In genomic region chr1:42946120-42947009, GRCh38 we compare ENCODE assay signal across 9 cellular contexts. TPM values are rescaled to one million over a fixed set of nuclear protein-coding genes. Genes with fewer than 3 reads are reported as not detected.
A peak's percentile ranks its signal among the peaks of the same experiment; 100 is the strongest.
DNase-seq lines count a peak whose midpoint lies in the region; ATAC-seq and TF ChIP-seq lines count a peak whose summit lies in the region.
"Had no signal": no experiment of that assay in that cellular context is flagged by ENCODE, and none has a peak within 500 bp of the region (broad histone marks: within the 10 kb centered on the region; RNA-seq: fewer than 3 reads in every experiment).

No MANE protein-coding gene starts in this region.

- H3K4me3 Mint-ChIP-seq in GM23338 (no peak overlapping the region), activated B cell treated with CpG ODN at 0.5 μM for 24 hours (no peak overlapping the region)

- H3K4me1 ChIP-seq in GM23338 (ENCODE audit: insufficient read depth) = peaks cover 53% of the 10 kb centered on the region
- peaks cover 0 to 73% (median 46%) of the 10 kb centered on the region in 4 donors for H3K4me1 ChIP-seq in sigmoid colon

- peaks cover 90% of the 10 kb centered on the region for H3K4me1 Mint-ChIP-seq in GM23338
- peaks cover 99% of the 10 kb centered on the region for H3K4me1 Mint-ChIP-seq in activated B cell treated with CpG ODN at 0.5 μM for 24 hours

- 78 to 81% methylated on average over 12 of the region's 12 CpGs for WGBS in sigmoid colon, 2 donors

- H3K27me3 Mint-ChIP-seq in GM23338 (ENCODE audit: insufficient read depth, low read depth, poor library complexity) (peaks cover 29% of the 10 kb centered on the region), activated B cell treated with CpG ODN at 0.5 μM for 24 hours (no peaks in the 10 kb centered on the region)

- no peaks in the 10 kb centered on the region for H3K27me3 ChIP-seq in GM23338 (ENCODE audit: insufficient read depth)
- H3K27me3 ChIP-seq in sigmoid colon = no peaks in the 10 kb centered on the region
- H3K27me3 ChIP-seq: colonic mucosa had no signal

- intact Hi-C loops in activated B cell treated with CpG ODN at 0.5 μM for 24 hours (cut with micrococcal nuclease) (no loop called here), Right ventricle myocardium superior (cut with DNase I) (no loop called here), sigmoid colon (cut with DNase I) (no loop called here)

- TF ChIP-seq CTCF in GM23338 (conservative IDR thresholded peaks at IDR 0.05; ENCODE audit: low read depth in 2 of 2) = no peak
- TF ChIP-seq CTCF in activated B cell treated with CpG ODN at 0.5 μM for 24 hours (IDR thresholded peaks at IDR 0.05) = no peak
- no peak for TF ChIP-seq CTCF in sigmoid colon (IDR thresholded peaks at IDR 0.05)

- no peaks in the 10 kb centered on the region for H3K9me3 ChIP-seq in sigmoid colon
- H3K9me3 ChIP-seq: colonic mucosa had no signal

- H3K4me3 ChIP-seq in GM23338 (no peak overlapping the region), sigmoid colon (no peak overlapping the region)
- H3K4me3 ChIP-seq: colonic mucosa had no signal

- H3K36me3 ChIP-seq in GM23338 (ENCODE audit: insufficient read depth) = peaks cover 37% of the 10 kb centered on the region
- H3K36me3 ChIP-seq in sigmoid colon = no peaks in the 10 kb centered on the region
- H3K36me3 ChIP-seq: colonic mucosa had no signal

- CTCF ChIA-PET in activated B cell treated with CpG ODN at 0.5 μM for 24 hours (lab: Charles Lee) = interaction anchor here (1.0 to 1.9 kb wide), 3 partner anchors 11 to 23 kb away, joined by 3 to 4 read pairs (median 4); no protein-coding TSS in a partner anchor

- peaks cover 100% of the 10 kb centered on the region for H3K79me2 ChIP-seq in GM23338 (replicated peaks; ENCODE audit: insufficient read depth)

- peak overlapping the region; percentile 49; the same call in 1 of the 2 replicates for H3K4me2 ChIP-seq in GM23338

- peaks cover 13% of the 10 kb centered on the region; the same call in 1 of the 2 replicates for H3F3A ChIP-seq in GM23338 (replicated peaks; ENCODE audit: low read depth)

- H3K9me2 ChIP-seq in GM23338 (ENCODE audit: insufficient read depth) = no peaks in the 10 kb centered on the region

- H3K9me3 Mint-ChIP-seq in GM23338 = no peaks in the 10 kb centered on the region
- no peaks in the 10 kb centered on the region for H3K9me3 Mint-ChIP-seq in activated B cell treated with CpG ODN at 0.5 μM for 24 hours

- POLR2A ChIA-PET in activated B cell treated with CpG ODN at 0.5 μM for 24 hours (lab: Charles Lee) = interaction anchor here (1.9 to 26.4 kb wide), 5 partner anchors 4 to 100 kb away, joined by 7 to 694 read pairs (median 442); partner anchors contain the start of gene SLC2A1

- peak overlapping the region; percentile 20; the same call in 1 of the 2 replicates for H3K27ac ChIP-seq in GM23338 (ENCODE audit: low read depth)
- peak overlapping the region; percentile 1 to 86 (median 23) for H3K27ac ChIP-seq in sigmoid colon
- H3K27ac ChIP-seq: colonic mucosa had no signal

- DNase-seq in GM23338 (ENCODE audit: low spot score) (no peak), activated B cell treated with CpG ODN at 0.5 μM for 24 hours (no peak), Right ventricle myocardium superior (no peak), sigmoid colon (no peak), DMS153 treated with DMSO at 0.1 percent for 48 hours (lab: John Stamatoyannopoulos, UW; ENCODE audit: unreplicated experiment) (no peak), AG08395 (ENCODE audit: low spot score) (no peak), NCI-H1105 treated with DMSO at 0.1 percent for 48 hours (lab: John Stamatoyannopoulos, UW) (no peak)
- DNase-seq: colonic mucosa had no signal

- TF ChIP-seq EP300 in sigmoid colon (IDR thresholded peaks at IDR 0.05) = no peak

- peaks cover 84% of the 10 kb centered on the region for H4K20me1 ChIP-seq in GM23338 (replicated peaks; ENCODE audit: insufficient read depth)

- no peak overlapping the region for H2AFZ ChIP-seq in GM23338

- H3K27ac Mint-ChIP-seq in GM23338 (no peak overlapping the region), activated B cell treated with CpG ODN at 0.5 μM for 24 hours (peak overlapping the region; percentile 91)

- no peak for TF ChIP-seq POLR2A in sigmoid colon (IDR thresholded peaks at IDR 0.05)

- no peak for ATAC-seq in GM23338
- no peak for ATAC-seq in activated B cell treated with CpG ODN at 0.5 μM for 24 hours (ENCODE audit: low read depth)
- peak; percentile 63 for ATAC-seq in Right ventricle myocardium superior (ENCODE audit: poor library complexity)
- ATAC-seq in GM18520 (IDR thresholded peaks at IDR 0.05; ENCODE audit: unreplicated experiment) = no peak

- H3K36me3 Mint-ChIP-seq in GM23338 (ENCODE audit: low read depth) (peaks cover 75% of the 10 kb centered on the region), activated B cell treated with CpG ODN at 0.5 μM for 24 hours (ENCODE audit: low read depth) (peaks cover 72% of the 10 kb centered on the region)

TF ChIP-seq in GM23338, 12 proteins besides CTCF, POLR2A, EP300 and RAD21:
- TF ChIP-seq CREB1 (CRISPR knock-in tag; IDR thresholded peaks at IDR 0.05; ENCODE audit: low read depth) = no peak
- no peak for TF ChIP-seq NANOG (IDR thresholded peaks at IDR 0.05; ENCODE audit: borderline replicate concordance)
- no peak for TF ChIP-seq JUNB (IDR thresholded peaks at IDR 0.05; ENCODE audit: unreplicated experiment)
- TF ChIP-seq EZH2phosphoT487 (IDR thresholded peaks at IDR 0.05; ENCODE audit: unreplicated experiment) = no peak
- no peak for TF ChIP-seq POLR2AphosphoS5 (IDR thresholded peaks at IDR 0.05; ENCODE audit: low read depth)
- no peak for TF ChIP-seq ZNF331 (CRISPR knock-in tag; IDR thresholded peaks at IDR 0.05; ENCODE audit: low read depth)

RNA-seq across cellular contexts. Expression of gene SLC2A1, which starts 12.3 kb away (rescaled TPM):
- total RNA-seq in GM23338 (2014; rRNA removed; shearing (Covaris generic)) = 305 and 479 TPM in 2 replicates
- 63.9 and 66.1 TPM in 2 replicates for polyA plus RNA-seq in GM23338 (2016; fragmentation: Nextera tagmentation; extraction: Ambion mirVana)
- total RNA-seq in activated B cell treated with CpG ODN at 0.5 μM for 24 hours = 105 and 117 TPM in 2 replicates
- 41.2 TPM for total RNA-seq in Right ventricle myocardium superior
- 10 to 100 TPM in 3 of 4 donors, 1 to 10 TPM in 1; 7.7 to 33.5 (median 15.3) TPM for total RNA-seq in sigmoid colon
- 10 to 100 TPM in 1 of 3 donors, 1 to 10 TPM in 2; 4.2 to 44.9 (median 8.8) TPM for polyA plus RNA-seq in sigmoid colon
